In the genomic region with DNA sequence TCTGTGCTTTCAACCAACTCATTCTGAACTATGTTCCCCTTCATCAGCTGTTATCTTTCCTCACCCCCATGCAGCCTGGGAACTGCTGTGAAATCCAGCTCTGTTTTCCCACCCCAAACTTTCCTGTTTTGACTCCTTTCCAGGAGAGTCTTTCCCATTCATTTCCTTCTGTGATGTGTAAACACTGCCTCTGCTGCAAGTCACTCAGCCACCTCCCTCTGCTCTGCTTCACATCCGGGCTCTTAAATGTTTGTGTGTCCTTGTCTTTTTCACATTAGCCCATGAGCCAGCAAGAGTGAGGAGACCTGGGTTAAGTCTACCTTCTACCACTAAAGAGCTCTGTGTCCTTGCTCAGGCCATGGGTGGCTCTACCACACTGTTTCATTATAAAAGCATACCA, we compare ENCODE assay signal across 19 cellular contexts.
"Had no signal": no experiment of that assay in that cellular context is flagged by ENCODE, and none has a peak within 500 bp of the region (broad histone marks: within the 10 kb centered on the region; RNA-seq: fewer than 3 reads in every experiment).

No MANE protein-coding gene starts in this region.

- H3K4me1 ChIP-seq: esophagus squamous epithelium, lower lobe of right lung, right atrium auricular region, tibial artery had no signal

- DNase-seq: activated CD4-positive, alpha-beta memory T cell treated with anti-CD3 and anti-CD28 coated beads for 36 hours; activated CD4-positive, CD25-positive, alpha-beta regulatory T cell treated with anti-CD3 and anti-CD28 coated beads, Interleukin-2, amount 50 U/mL, for 72 hours; activated gamma-delta T cell; activated T-cell treated with anti-CD3 and anti-CD28 coated beads, Interleukin-2, amount 50 U/mL, for 48 hours; aorta; dorsolateral prefrontal cortex; esophagus squamous epithelium; foreskin fibroblast; glutamatergic neuron; immature natural killer cell; lower lobe of right lung; naive thymus-derived CD4-positive, alpha-beta T cell; small intestine; tibial artery had no signal

- H3K27ac ChIP-seq: dorsolateral prefrontal cortex, esophagus squamous epithelium, lower lobe of right lung, neutrophil, right atrium auricular region, tibial artery had no signal

- ATAC-seq: lower lobe of right lung; naive thymus-derived CD4-positive, alpha-beta T cell; stimulated activated memory B cell treated with anti-CD40 and anti-IgM and Interleukin-4, amounts not matched to agents 10 μg/mL and 1 μg/mL and 100 μg/mL, for 72 hours had no signal

- H3K36me3 ChIP-seq: esophagus squamous epithelium, lower lobe of right lung, neutrophil, right atrium auricular region, tibial artery had no signal

- H3K4me3 ChIP-seq: dorsolateral prefrontal cortex, esophagus squamous epithelium, lower lobe of right lung, right atrium auricular region, tibial artery had no signal

- H3K9me3 ChIP-seq: esophagus squamous epithelium, lower lobe of right lung, neutrophil, right atrium auricular region, tibial artery had no signal

- H3K27me3 ChIP-seq: esophagus squamous epithelium, neutrophil, right atrium auricular region, tibial artery had no signal

- FAIRE-seq: bronchial epithelial cell, endometrium, small intestine had no signal
